ENCODE assay signal across 12 cellular contexts in the genomic region with DNA sequence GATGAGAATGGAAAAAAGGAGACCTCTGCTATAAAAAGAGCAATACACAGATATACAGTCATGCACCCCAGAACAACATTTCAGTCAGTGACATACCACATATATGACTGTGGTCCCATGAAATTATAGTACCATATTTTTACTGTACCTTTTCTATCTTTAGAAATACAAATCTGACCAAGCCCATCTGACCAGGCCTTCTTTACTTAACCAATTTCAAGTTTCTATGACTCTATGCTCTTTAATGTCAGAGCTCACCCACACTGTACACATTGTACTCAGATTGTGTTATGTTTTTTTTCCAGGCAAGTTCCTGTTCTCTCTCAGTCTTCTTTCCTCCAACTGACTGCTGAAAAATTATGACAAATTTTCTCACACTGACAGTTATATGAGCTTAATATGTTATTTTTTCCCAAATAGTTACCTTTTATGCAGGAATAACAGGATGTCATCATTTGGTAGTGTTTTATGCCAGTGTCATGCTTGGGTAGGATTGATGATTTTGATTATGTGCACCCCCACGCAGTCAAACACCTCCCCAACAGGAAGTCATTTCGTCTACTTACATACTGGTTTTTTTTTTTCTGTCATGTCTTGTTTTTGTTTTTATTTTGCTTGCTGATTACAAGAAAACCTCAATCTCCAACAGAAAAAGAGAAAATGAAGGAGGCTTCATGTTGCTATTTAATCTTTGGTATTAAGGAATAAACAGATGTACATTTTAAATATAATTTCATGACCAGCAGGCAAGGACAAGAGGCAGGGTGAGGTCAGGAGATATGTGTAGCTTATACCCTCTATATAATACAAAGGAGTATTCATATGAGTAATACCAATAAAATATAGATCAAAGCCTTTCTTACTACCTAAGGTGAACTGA. TPM values are rescaled to one million over a fixed set of nuclear protein-coding genes. Genes with fewer than 3 reads are reported as not detected.
DNase-seq lines count a peak whose midpoint lies in the region; ATAC-seq and TF ChIP-seq lines count a peak whose summit lies in the region.
"Had no signal": no experiment of that assay in that cellular context is flagged by ENCODE, and none has a peak within 500 bp of the region (broad histone marks: within the 10 kb centered on the region; RNA-seq: fewer than 3 reads in every experiment).

No MANE protein-coding gene starts in this region.

- H3K27ac Mint-ChIP-seq in activated naive CD4-positive, alpha-beta T cell treated with anti-CD3 and anti-CD28 coated beads for 36 hours: peak overlapping the region; percentile 68
- H3K27ac Mint-ChIP-seq in GM23338: no peak overlapping the region; the same call in 1 of the 2 replicates

- H2AFZ ChIP-seq in GM23338: no peak overlapping the region

- H3K27ac ChIP-seq in thymus (ENCODE audit: low read depth): peak overlapping the region; percentile 74
- no peak overlapping the region for H3K27ac ChIP-seq in GM23338 (ENCODE audit: low read depth)
- H3K27ac ChIP-seq: SK-N-MC had no signal

- intact Hi-C loops in activated naive CD4-positive, alpha-beta T cell treated with anti-CD3 and anti-CD28 coated beads for 36 hours (cut with micrococcal nuclease): loop anchor here (1.0 kb wide), 1 partner anchor 8 kb away; a partner anchor contains a TSS

- H3K27me3 Mint-ChIP-seq in activated naive CD4-positive, alpha-beta T cell treated with anti-CD3 and anti-CD28 coated beads for 36 hours (ENCODE audit: low read depth): no peaks in the 10 kb centered on the region
- no peaks in the 10 kb centered on the region for H3K27me3 Mint-ChIP-seq in GM23338 (ENCODE audit: insufficient read depth, low read depth, poor library complexity)

- H3K4me1 ChIP-seq in thymus (ENCODE audit: control insufficient read depth, insufficient read depth, low read length): peaks cover 2% of the 10 kb centered on the region
- 0 out of 2 replicates have a peak, but pooled peaks cover 7% of the 10 kb centered on the region for H3K4me1 ChIP-seq in GM23338 (ENCODE audit: insufficient read depth)

- H3K36me3 ChIP-seq in thymus (ENCODE audit: control insufficient read depth, insufficient read depth): no peaks in the 10 kb centered on the region
- no peaks in the 10 kb centered on the region for H3K36me3 ChIP-seq in GM23338 (ENCODE audit: insufficient read depth)
- H3K36me3 ChIP-seq: adrenal gland had no signal

- 13% methylated on average over 2 of the region's 2 CpGs for WGBS in thymus

- H3K9me3 ChIP-seq in thymus (ENCODE audit: control insufficient read depth): no peaks in the 10 kb centered on the region
- H3K9me3 ChIP-seq: adrenal gland had no signal

- H3K36me3 Mint-ChIP-seq in activated naive CD4-positive, alpha-beta T cell treated with anti-CD3 and anti-CD28 coated beads for 36 hours (ENCODE audit: low read depth): no peaks in the 10 kb centered on the region
- H3K36me3 Mint-ChIP-seq in GM23338 (ENCODE audit: low read depth): no peaks in the 10 kb centered on the region

- DNase-seq in activated naive CD4-positive, alpha-beta T cell treated with anti-CD3 and anti-CD28 coated beads for 36 hours: peak; percentile 27
- no peak for DNase-seq in activated naive CD4-positive, alpha-beta T cell treated with anti-CD3 and anti-CD28 coated beads, Interleukin-2, amount 50 U/mL, for 16 hours
- DNase-seq in choroid plexus epithelial cell (ENCODE audit: low read depth) (peak; percentile 52), SHP77 (lab: John Stamatoyannopoulos, UW) (no peak), NCI-H748 (lab: John Stamatoyannopoulos, UW; ENCODE audit: unreplicated experiment) (no peak), GM23338 (ENCODE audit: low spot score) (no peak)
- DNase-seq: adrenal gland, mesendoderm, NCI-H1436 treated with DMSO at 0.1 percent for 48 hours had no signal

- H3K4me1 Mint-ChIP-seq in activated naive CD4-positive, alpha-beta T cell treated with anti-CD3 and anti-CD28 coated beads for 36 hours (ENCODE audit: low read depth): peaks cover 31% of the 10 kb centered on the region
- peaks cover 9% of the 10 kb centered on the region; the same call in 2 of the 3 replicates for H3K4me1 Mint-ChIP-seq in GM23338

- no peaks in the 10 kb centered on the region for H3K9me2 ChIP-seq in GM23338 (ENCODE audit: insufficient read depth)

- H4K20me1 ChIP-seq in GM23338 (replicated peaks; ENCODE audit: insufficient read depth): no peaks in the 10 kb centered on the region

- H3K9me3 Mint-ChIP-seq in activated naive CD4-positive, alpha-beta T cell treated with anti-CD3 and anti-CD28 coated beads for 36 hours: no peaks in the 10 kb centered on the region
- no peaks in the 10 kb centered on the region for H3K9me3 Mint-ChIP-seq in GM23338

- H3K4me3 ChIP-seq in choroid plexus epithelial cell (ENCODE audit: low read depth, low read length): no peak overlapping the region
- no peak overlapping the region for H3K4me3 ChIP-seq in thymus (ENCODE audit: low read length)
- no peak overlapping the region for H3K4me3 ChIP-seq in GM23338
- H3K4me3 ChIP-seq: adrenal gland, SK-N-MC had no signal

- peak overlapping the region; percentile 10 for H3K4me3 Mint-ChIP-seq in activated naive CD4-positive, alpha-beta T cell treated with anti-CD3 and anti-CD28 coated beads for 36 hours
- H3K4me3 Mint-ChIP-seq in GM23338: no peak overlapping the region

- CTCF ChIA-PET in activated naive CD4-positive, alpha-beta T cell treated with anti-CD3 and anti-CD28 coated beads for 36 hours (lab: Charles Lee): interaction anchor here (1.0 kb wide), 1 partner anchor 9 kb away, joined by 3 read pairs; no protein-coding TSS in a partner anchor

- ATAC-seq in HG03442 (IDR thresholded peaks at IDR 0.05; ENCODE audit: unreplicated experiment) (peak; percentile 75), GM23338 (no peak)

- H3K79me2 ChIP-seq in GM23338 (replicated peaks; ENCODE audit: insufficient read depth): no peaks in the 10 kb centered on the region

- H3F3A ChIP-seq in GM23338 (replicated peaks; ENCODE audit: low read depth): no peaks in the 10 kb centered on the region

- TF ChIP-seq CTCF in choroid plexus epithelial cell (conservative IDR thresholded peaks at IDR 0.05; ENCODE audit: low read depth, low read length): no peak
- TF ChIP-seq CTCF in GM23338 (conservative IDR thresholded peaks at IDR 0.05; ENCODE audit: low read depth in 2 of 2): no peak

- H3K4me2 ChIP-seq in GM23338: no peak overlapping the region

- no peaks in the 10 kb centered on the region for H3K27me3 ChIP-seq in thymus (ENCODE audit: control insufficient read depth, insufficient read depth)
- H3K27me3 ChIP-seq in GM23338 (ENCODE audit: insufficient read depth): no peaks in the 10 kb centered on the region
- H3K27me3 ChIP-seq: adrenal gland had no signal

TF ChIP-seq in GM23338, 12 proteins besides CTCF, POLR2A, EP300 and RAD21 (continues in another document):
- TF ChIP-seq NANOG (IDR thresholded peaks at IDR 0.05; ENCODE audit: borderline replicate concordance): no peak
- TF ChIP-seq, protein P1, sequence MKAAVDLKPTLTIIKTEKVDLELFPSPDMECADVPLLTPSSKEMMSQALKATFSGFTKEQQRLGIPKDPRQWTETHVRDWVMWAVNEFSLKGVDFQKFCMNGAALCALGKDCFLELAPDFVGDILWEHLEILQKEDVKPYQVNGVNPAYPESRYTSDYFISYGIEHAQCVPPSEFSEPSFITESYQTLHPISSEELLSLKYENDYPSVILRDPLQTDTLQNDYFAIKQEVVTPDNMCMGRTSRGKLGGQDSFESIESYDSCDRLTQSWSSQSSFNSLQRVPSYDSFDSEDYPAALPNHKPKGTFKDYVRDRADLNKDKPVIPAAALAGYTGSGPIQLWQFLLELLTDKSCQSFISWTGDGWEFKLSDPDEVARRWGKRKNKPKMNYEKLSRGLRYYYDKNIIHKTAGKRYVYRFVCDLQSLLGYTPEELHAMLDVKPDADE (IDR thresholded peaks at IDR 0.05): no peak
- no peak for TF ChIP-seq POLR2AphosphoS5 (IDR thresholded peaks at IDR 0.05; ENCODE audit: low read depth)

RNA-seq across cellular contexts. Expression of a gene that starts 8.2 kb away (rescaled TPM):
- total RNA-seq in activated naive CD4-positive, alpha-beta T cell treated with anti-CD3 and anti-CD28 coated beads for 36 hours: 10 to 100 TPM; 72.8 to 78.9 TPM
- polyA plus RNA-seq in thymus: 25.0 TPM
- total RNA-seq in GM23338 (2014; rRNA removed; shearing (Covaris generic)): 41.9 and 47.7 TPM in 2 replicates
- 20.5 TPM in 2 replicates for polyA plus RNA-seq in GM23338 (2016; fragmentation: Nextera tagmentation; extraction: Ambion mirVana)

Comparison
In these comparisons a context has a peak if more than half of its experiments do, and no peak if none do; other contexts are left out.
1. DNase-seq: peak in activated naive CD4-positive, alpha-beta T cell treated with anti-CD3 and anti-CD28 coated beads for 36 hours (single experiment) and choroid plexus epithelial cell (single experiment); none in activated naive CD4-positive, alpha-beta T cell treated with anti-CD3 and anti-CD28 coated beads, Interleukin-2, amount 50 U/mL, for 16 hours (single experiment), SHP77 (0 of 2), NCI-H748 (single experiment) and GM23338 (single experiment).